Comparison of ENCODE assay signal across 30 cellular contexts in genomic region chr4:108868606-108869227, GRCh38.
"Had no signal": no experiment of that assay in that cellular context is flagged by ENCODE, and none has a peak within 500 bp of the region (broad histone marks: within the 10 kb centered on the region; RNA-seq: fewer than 3 reads in every experiment).

No MANE protein-coding gene starts in this region.

- H3K9me3 Mint-ChIP-seq: naive thymus-derived CD8-positive, alpha-beta T cell; nephron; neural crest cell; stimulated activated naive B cell treated with anti-CD40 and anti-IgM and Interleukin-4, amounts not matched to agents 10 μg/mL and 1 μg/mL and 100 μg/mL, for 72 hours had no signal

- H3K36me3 ChIP-seq: left lung, lower lobe of right lung, pancreas, prostate gland, stomach, thyroid gland, transverse colon, upper lobe of left lung, vagina had no signal

- H3K4me1 ChIP-seq: left lung, lower lobe of right lung, pancreas, prostate gland, stomach, testis, thyroid gland, transverse colon, upper lobe of left lung, vagina had no signal

- H3K4me3 Mint-ChIP-seq: immature natural killer cell; naive thymus-derived CD8-positive, alpha-beta T cell; nephron; neural crest cell; stimulated activated naive B cell treated with anti-CD40 and anti-IgM and Interleukin-4, amounts not matched to agents 10 μg/mL and 1 μg/mL and 100 μg/mL, for 72 hours had no signal

- DNase-seq: hippocampal formation; immature natural killer cell; kidney; left colon; left lung; lower lobe of right lung; mammary epithelial cell; mesenchymal stem cell; naive thymus-derived CD8-positive, alpha-beta T cell; nucleus accumbens; pancreas; posterior cingulate gyrus; retina; right cardiac atrium; stimulated activated CD4-positive, alpha-beta T cell treated with anti-CD3 and anti-CD28 coated beads, Interleukin-1b, Interleukin-23, amount 100 ng/mL, for 48 hours; stimulated activated CD4-positive, alpha-beta T cell treated with anti-CD3 and anti-CD28 coated beads, Interleukin-2, amount 100 ng/mL, for 48 hours; stimulated activated CD4-positive, alpha-beta T cell treated with anti-CD3 and anti-CD28 coated beads, Interleukin-4, amount 100 ng/mL, for 4 hours; stimulated activated naive B cell treated with anti-CD40 and anti-IgM and Interleukin-4, amounts not matched to agents 10 μg/mL and 1 μg/mL and 100 μg/mL, for 72 hours; stimulated activated naive CD8-positive, alpha-beta T cell treated with anti-CD3 and anti-CD28 coated beads, Interleukin-15, Interleukin-2, amounts not matched to agents 100 U/mL and 50 U/mL, for 24 hours; stomach; testis; thyroid gland; transverse colon; upper lobe of left lung had no signal

- H3K9me3 ChIP-seq: left lung, lower lobe of right lung, pancreas, prostate gland, stomach, testis, thyroid gland, transverse colon, upper lobe of left lung, vagina had no signal

- H3K36me3 Mint-ChIP-seq: immature natural killer cell; naive thymus-derived CD8-positive, alpha-beta T cell; stimulated activated naive B cell treated with anti-CD40 and anti-IgM and Interleukin-4, amounts not matched to agents 10 μg/mL and 1 μg/mL and 100 μg/mL, for 72 hours had no signal

- ATAC-seq: left colon; left lung; lower lobe of right lung; naive thymus-derived CD8-positive, alpha-beta T cell; pancreas; right cardiac atrium; stimulated activated naive B cell treated with anti-CD40 and anti-IgM and Interleukin-4, amounts not matched to agents 10 μg/mL and 1 μg/mL and 100 μg/mL, for 72 hours; stimulated activated naive CD8-positive, alpha-beta T cell treated with anti-CD3 and anti-CD28 coated beads, Interleukin-15, Interleukin-2, amounts not matched to agents 100 U/mL and 50 U/mL, for 24 hours had no signal

- H3K27ac ChIP-seq: left lung, lower lobe of right lung, pancreas, prostate gland, stomach, testis, thyroid gland, transverse colon, upper lobe of left lung, vagina had no signal

- H3K27ac Mint-ChIP-seq: immature natural killer cell; naive thymus-derived CD8-positive, alpha-beta T cell; nephron; stimulated activated naive B cell treated with anti-CD40 and anti-IgM and Interleukin-4, amounts not matched to agents 10 μg/mL and 1 μg/mL and 100 μg/mL, for 72 hours had no signal

- H3K27me3 ChIP-seq: left lung, pancreas, stomach, testis, thyroid gland, transverse colon, upper lobe of left lung, vagina had no signal

- H3K4me2 ChIP-seq: smooth muscle cell had no signal

- H3K4me3 ChIP-seq: left lung, lower lobe of right lung, pancreas, prostate gland, smooth muscle cell, stomach, testis, thyroid gland, transverse colon, upper lobe of left lung, vagina had no signal

- FAIRE-seq: islet of Langerhans, kidney, pancreas had no signal

- H3K4me1 Mint-ChIP-seq: immature natural killer cell; naive thymus-derived CD8-positive, alpha-beta T cell; nephron; stimulated activated naive B cell treated with anti-CD40 and anti-IgM and Interleukin-4, amounts not matched to agents 10 μg/mL and 1 μg/mL and 100 μg/mL, for 72 hours had no signal
